In the genomic region with DNA sequence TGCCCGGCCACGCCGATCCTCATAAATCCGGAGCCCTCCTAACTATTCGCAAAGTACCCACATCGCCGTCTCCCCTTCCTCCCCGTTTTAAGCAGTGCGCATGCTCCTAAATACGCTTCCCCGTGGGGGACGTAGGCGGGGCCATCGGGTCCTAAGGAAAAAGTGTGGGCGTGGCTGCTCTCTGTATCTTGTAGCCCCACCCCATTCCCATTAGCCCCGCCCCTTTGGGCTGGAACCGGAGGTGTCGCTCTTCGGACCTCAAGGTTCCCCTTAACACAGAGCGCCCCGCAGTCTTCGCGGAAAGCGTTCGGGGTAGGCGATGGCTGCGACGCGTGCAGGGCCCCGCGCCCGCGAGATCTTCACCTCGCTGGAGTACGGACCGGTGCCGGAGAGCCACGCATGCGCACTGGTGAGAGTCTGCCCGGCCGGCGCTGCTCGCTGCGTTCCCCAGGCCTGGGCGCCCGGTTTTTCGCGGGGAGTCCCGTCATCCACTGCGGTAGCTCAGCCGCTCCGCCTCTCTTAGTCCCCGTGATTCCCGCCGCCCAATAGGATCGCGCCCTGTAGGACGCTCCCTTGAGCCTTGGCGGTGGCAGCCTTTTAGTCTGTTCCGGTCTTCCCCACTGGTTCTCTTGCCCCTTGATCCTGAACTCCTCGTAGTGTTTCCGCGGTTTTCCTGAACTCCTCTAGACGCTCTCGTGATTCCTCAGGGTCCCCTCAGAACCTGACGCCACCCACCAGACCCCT, we compare ENCODE assay signal across 1 cellular context.
TF ChIP-seq lines count a peak whose summit lies in the region.

A gene (plus strand): TSS at position 213 of the 744 bp plus-strand sequence. CDS start 107 bp downstream, at position 320.

TF ChIP-seq in HepG2, 621 proteins besides CTCF, POLR2A, EP300 and RAD21 (continued from another document and continues in another):
- TF ChIP-seq, protein P1, sequence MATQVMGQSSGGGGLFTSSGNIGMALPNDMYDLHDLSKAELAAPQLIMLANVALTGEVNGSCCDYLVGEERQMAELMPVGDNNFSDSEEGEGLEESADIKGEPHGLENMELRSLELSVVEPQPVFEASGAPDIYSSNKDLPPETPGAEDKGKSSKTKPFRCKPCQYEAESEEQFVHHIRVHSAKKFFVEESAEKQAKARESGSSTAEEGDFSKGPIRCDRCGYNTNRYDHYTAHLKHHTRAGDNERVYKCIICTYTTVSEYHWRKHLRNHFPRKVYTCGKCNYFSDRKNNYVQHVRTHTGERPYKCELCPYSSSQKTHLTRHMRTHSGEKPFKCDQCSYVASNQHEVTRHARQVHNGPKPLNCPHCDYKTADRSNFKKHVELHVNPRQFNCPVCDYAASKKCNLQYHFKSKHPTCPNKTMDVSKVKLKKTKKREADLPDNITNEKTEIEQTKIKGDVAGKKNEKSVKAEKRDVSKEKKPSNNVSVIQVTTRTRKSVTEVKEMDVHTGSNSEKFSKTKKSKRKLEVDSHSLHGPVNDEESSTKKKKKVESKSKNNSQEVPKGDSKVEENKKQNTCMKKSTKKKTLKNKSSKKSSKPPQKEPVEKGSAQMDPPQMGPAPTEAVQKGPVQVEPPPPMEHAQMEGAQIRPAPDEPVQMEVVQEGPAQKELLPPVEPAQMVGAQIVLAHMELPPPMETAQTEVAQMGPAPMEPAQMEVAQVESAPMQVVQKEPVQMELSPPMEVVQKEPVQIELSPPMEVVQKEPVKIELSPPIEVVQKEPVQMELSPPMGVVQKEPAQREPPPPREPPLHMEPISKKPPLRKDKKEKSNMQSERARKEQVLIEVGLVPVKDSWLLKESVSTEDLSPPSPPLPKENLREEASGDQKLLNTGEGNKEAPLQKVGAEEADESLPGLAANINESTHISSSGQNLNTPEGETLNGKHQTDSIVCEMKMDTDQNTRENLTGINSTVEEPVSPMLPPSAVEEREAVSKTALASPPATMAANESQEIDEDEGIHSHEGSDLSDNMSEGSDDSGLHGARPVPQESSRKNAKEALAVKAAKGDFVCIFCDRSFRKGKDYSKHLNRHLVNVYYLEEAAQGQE (IDR thresholded peaks at IDR 0.05; ENCODE audit: borderline replicate concordance in 1 of 2, low read depth in 1 of 2, low read length in 2 of 2): peak in 1 of 2 experiments; percentile 35; a peak in 1 of 4 replicates
- TF ChIP-seq ZNF891 (CRISPR knock-in tag; IDR thresholded peaks at IDR 0.05) (no peak), ZSCAN12 (CRISPR knock-in tag; IDR thresholded peaks at IDR 0.05) (no peak), ZSCAN22 (CRISPR knock-in tag; IDR thresholded peaks at IDR 0.05) (no peak), MED1 (CRISPR knock-in tag; IDR thresholded peaks at IDR 0.05) (no peak), POLR2AphosphoS5 (IDR thresholded peaks at IDR 0.05; ENCODE audit: low read depth, low read length) (peak; percentile 99), ZNF615 (CRISPR knock-in tag; IDR thresholded peaks at IDR 0.05; ENCODE audit: borderline replicate concordance) (no peak), ZNF747 (CRISPR knock-in tag; IDR thresholded peaks at IDR 0.05; ENCODE audit: borderline replicate concordance) (no peak), ZMAT3 (CRISPR knock-in tag; conservative IDR thresholded peaks at IDR 0.05) (peak; percentile 78; the same call in 1 of the 2 replicates), ZNF567 (CRISPR knock-in tag; IDR thresholded peaks at IDR 0.05; ENCODE audit: borderline replicate concordance) (no peak), ZNF557 (CRISPR knock-in tag; IDR thresholded peaks at IDR 0.05) (no peak), FOSL2 (CRISPR knock-in tag; IDR thresholded peaks at IDR 0.05) (no peak), ZFP1 (CRISPR knock-in tag; IDR thresholded peaks at IDR 0.05) (no peak), ZSCAN29 (CRISPR knock-in tag; conservative IDR thresholded peaks at IDR 0.05) (no peak; the same call in 1 of the 2 replicates), SRSF1 (optimal IDR thresholded peaks at IDR 0.05; ENCODE audit: low read depth, low read length) (no peak), KAT7 (CRISPR knock-in tag; IDR thresholded peaks at IDR 0.05; ENCODE audit: borderline replicate concordance) (no peak; the same call in none of the 2 replicates), TP53 (CRISPR knock-in tag; conservative IDR thresholded peaks at IDR 0.05) (no peak), FOXO1 (CRISPR knock-in tag; IDR thresholded peaks at IDR 0.05) (peak; percentile 16; the same call in 1 of the 2 replicates), ZNF431 (CRISPR knock-in tag; IDR thresholded peaks at IDR 0.05; ENCODE audit: borderline replicate concordance, low read depth) (peak; percentile 35; the same call in 1 of the 2 replicates), KLF16 (CRISPR knock-in tag; IDR thresholded peaks at IDR 0.05) (no peak), KLF12 (CRISPR knock-in tag; IDR thresholded peaks at IDR 0.05; ENCODE audit: borderline replicate concordance) (no peak), GABPB1 (CRISPR knock-in tag; IDR thresholded peaks at IDR 0.05) (peak; percentile 87), ZSCAN21 (CRISPR knock-in tag; IDR thresholded peaks at IDR 0.05; ENCODE audit: borderline replicate concordance) (no peak; the same call in 1 of the 2 replicates), RELA (CRISPR knock-in tag; IDR thresholded peaks at IDR 0.05) (no peak), POLR2G (IDR thresholded peaks at IDR 0.05; ENCODE audit: low read depth, low read length) (peak; percentile 96), EHMT2 (IDR thresholded peaks at IDR 0.05; ENCODE audit: borderline replicate concordance, low read depth, low read length) (no peak)
- TF ChIP-seq, protein P2, sequence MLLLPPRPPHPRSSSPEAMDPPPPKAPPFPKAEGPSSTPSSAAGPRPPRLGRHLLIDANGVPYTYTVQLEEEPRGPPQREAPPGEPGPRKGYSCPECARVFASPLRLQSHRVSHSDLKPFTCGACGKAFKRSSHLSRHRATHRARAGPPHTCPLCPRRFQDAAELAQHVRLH (CRISPR knock-in tag; IDR thresholded peaks at IDR 0.05; ENCODE audit: borderline replicate concordance, low read depth): peak; percentile 41
- TF ChIP-seq, protein P3, sequence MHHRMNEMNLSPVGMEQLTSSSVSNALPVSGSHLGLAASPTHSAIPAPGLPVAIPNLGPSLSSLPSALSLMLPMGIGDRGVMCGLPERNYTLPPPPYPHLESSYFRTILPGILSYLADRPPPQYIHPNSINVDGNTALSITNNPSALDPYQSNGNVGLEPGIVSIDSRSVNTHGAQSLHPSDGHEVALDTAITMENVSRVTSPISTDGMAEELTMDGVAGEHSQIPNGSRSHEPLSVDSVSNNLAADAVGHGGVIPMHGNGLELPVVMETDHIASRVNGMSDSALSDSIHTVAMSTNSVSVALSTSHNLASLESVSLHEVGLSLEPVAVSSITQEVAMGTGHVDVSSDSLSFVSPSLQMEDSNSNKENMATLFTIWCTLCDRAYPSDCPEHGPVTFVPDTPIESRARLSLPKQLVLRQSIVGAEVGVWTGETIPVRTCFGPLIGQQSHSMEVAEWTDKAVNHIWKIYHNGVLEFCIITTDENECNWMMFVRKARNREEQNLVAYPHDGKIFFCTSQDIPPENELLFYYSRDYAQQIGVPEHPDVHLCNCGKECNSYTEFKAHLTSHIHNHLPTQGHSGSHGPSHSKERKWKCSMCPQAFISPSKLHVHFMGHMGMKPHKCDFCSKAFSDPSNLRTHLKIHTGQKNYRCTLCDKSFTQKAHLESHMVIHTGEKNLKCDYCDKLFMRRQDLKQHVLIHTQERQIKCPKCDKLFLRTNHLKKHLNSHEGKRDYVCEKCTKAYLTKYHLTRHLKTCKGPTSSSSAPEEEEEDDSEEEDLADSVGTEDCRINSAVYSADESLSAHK (CRISPR knock-in tag; IDR thresholded peaks at IDR 0.05; ENCODE audit: borderline replicate concordance): no peak; the same call in 1 of the 2 replicates
- TF ChIP-seq, protein P4, sequence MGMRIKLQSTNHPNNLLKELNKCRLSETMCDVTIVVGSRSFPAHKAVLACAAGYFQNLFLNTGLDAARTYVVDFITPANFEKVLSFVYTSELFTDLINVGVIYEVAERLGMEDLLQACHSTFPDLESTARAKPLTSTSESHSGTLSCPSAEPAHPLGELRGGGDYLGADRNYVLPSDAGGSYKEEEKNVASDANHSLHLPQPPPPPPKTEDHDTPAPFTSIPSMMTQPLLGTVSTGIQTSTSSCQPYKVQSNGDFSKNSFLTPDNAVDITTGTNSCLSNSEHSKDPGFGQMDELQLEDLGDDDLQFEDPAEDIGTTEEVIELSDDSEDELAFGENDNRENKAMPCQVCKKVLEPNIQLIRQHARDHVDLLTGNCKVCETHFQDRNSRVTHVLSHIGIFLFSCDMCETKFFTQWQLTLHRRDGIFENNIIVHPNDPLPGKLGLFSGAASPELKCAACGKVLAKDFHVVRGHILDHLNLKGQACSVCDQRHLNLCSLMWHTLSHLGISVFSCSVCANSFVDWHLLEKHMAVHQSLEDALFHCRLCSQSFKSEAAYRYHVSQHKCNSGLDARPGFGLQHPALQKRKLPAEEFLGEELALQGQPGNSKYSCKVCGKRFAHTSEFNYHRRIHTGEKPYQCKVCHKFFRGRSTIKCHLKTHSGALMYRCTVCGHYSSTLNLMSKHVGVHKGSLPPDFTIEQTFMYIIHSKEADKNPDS (CRISPR knock-in tag; IDR thresholded peaks at IDR 0.05): no peak
- TF ChIP-seq, protein P5, sequence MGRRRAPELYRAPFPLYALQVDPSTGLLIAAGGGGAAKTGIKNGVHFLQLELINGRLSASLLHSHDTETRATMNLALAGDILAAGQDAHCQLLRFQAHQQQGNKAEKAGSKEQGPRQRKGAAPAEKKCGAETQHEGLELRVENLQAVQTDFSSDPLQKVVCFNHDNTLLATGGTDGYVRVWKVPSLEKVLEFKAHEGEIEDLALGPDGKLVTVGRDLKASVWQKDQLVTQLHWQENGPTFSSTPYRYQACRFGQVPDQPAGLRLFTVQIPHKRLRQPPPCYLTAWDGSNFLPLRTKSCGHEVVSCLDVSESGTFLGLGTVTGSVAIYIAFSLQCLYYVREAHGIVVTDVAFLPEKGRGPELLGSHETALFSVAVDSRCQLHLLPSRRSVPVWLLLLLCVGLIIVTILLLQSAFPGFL (CRISPR knock-in tag; IDR thresholded peaks at IDR 0.05): no peak
- TF ChIP-seq, protein P6, sequence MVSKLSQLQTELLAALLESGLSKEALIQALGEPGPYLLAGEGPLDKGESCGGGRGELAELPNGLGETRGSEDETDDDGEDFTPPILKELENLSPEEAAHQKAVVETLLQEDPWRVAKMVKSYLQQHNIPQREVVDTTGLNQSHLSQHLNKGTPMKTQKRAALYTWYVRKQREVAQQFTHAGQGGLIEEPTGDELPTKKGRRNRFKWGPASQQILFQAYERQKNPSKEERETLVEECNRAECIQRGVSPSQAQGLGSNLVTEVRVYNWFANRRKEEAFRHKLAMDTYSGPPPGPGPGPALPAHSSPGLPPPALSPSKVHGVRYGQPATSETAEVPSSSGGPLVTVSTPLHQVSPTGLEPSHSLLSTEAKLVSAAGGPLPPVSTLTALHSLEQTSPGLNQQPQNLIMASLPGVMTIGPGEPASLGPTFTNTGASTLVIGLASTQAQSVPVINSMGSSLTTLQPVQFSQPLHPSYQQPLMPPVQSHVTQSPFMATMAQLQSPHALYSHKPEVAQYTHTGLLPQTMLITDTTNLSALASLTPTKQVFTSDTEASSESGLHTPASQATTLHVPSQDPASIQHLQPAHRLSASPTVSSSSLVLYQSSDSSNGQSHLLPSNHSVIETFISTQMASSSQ (IDR thresholded peaks at IDR 0.05; ENCODE audit: low read depth): no peak
- TF ChIP-seq, protein P6 (CRISPR knock-in tag; IDR thresholded peaks at IDR 0.05; ENCODE audit: borderline replicate concordance): no peak
- TF ChIP-seq, protein P7, sequence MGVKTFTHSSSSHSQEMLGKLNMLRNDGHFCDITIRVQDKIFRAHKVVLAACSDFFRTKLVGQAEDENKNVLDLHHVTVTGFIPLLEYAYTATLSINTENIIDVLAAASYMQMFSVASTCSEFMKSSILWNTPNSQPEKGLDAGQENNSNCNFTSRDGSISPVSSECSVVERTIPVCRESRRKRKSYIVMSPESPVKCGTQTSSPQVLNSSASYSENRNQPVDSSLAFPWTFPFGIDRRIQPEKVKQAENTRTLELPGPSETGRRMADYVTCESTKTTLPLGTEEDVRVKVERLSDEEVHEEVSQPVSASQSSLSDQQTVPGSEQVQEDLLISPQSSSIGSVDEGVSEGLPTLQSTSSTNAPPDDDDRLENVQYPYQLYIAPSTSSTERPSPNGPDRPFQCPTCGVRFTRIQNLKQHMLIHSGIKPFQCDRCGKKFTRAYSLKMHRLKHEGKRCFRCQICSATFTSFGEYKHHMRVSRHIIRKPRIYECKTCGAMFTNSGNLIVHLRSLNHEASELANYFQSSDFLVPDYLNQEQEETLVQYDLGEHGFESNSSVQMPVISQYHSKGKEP (CRISPR knock-in tag; IDR thresholded peaks at IDR 0.05): no peak
- TF ChIP-seq, protein P8, sequence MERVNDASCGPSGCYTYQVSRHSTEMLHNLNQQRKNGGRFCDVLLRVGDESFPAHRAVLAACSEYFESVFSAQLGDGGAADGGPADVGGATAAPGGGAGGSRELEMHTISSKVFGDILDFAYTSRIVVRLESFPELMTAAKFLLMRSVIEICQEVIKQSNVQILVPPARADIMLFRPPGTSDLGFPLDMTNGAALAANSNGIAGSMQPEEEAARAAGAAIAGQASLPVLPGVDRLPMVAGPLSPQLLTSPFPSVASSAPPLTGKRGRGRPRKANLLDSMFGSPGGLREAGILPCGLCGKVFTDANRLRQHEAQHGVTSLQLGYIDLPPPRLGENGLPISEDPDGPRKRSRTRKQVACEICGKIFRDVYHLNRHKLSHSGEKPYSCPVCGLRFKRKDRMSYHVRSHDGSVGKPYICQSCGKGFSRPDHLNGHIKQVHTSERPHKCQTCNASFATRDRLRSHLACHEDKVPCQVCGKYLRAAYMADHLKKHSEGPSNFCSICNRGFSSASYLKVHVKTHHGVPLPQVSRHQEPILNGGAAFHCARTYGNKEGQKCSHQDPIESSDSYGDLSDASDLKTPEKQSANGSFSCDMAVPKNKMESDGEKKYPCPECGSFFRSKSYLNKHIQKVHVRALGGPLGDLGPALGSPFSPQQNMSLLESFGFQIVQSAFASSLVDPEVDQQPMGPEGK (CRISPR knock-in tag; IDR thresholded peaks at IDR 0.05): no peak
- TF ChIP-seq, protein P9, sequence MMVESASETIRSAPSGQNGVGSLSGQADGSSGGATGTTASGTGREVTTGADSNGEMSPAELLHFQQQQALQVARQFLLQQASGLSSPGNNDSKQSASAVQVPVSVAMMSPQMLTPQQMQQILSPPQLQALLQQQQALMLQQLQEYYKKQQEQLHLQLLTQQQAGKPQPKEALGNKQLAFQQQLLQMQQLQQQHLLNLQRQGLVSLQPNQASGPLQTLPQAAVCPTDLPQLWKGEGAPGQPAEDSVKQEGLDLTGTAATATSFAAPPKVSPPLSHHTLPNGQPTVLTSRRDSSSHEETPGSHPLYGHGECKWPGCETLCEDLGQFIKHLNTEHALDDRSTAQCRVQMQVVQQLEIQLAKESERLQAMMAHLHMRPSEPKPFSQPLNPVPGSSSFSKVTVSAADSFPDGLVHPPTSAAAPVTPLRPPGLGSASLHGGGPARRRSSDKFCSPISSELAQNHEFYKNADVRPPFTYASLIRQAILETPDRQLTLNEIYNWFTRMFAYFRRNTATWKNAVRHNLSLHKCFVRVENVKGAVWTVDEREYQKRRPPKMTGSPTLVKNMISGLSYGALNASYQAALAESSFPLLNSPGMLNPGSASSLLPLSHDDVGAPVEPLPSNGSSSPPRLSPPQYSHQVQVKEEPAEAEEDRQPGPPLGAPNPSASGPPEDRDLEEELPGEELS (CRISPR knock-in tag; IDR thresholded peaks at IDR 0.05): no peak
